Comparison of ENCODE assay signal across 13 cellular contexts in genomic region chr5:53019320-53019719, GRCh38. TPM values are rescaled to one million over a fixed set of nuclear protein-coding genes. Genes with fewer than 3 reads are reported as not detected.
A peak's percentile ranks its signal among the peaks of the same experiment; 100 is the strongest.
DNase-seq lines count a peak whose midpoint lies in the region; FAIRE-seq and TF ChIP-seq lines count a peak whose summit lies in the region.
"Had no signal": no experiment of that assay in that cellular context is flagged by ENCODE, and none has a peak within 500 bp of the region (broad histone marks: within the 10 kb centered on the region; RNA-seq: fewer than 3 reads in every experiment).

No MANE protein-coding gene starts in this region.

- H3K9ac ChIP-seq in adipocyte (ENCODE audit: low read length): no peak overlapping the region

- H3K27ac ChIP-seq in AG04450 (ENCODE audit: low read depth, low read length): no peak overlapping the region

- H3K9me3 ChIP-seq in AG04450 (ENCODE audit: control insufficient read depth, insufficient read depth, low read length) (peaks cover 2% of the 10 kb centered on the region; the same call in 1 of the 2 replicates), adipocyte (ENCODE audit: control insufficient read depth, low read length) (no peaks in the 10 kb centered on the region)

- no peak for DNase-seq in AG04450 (ENCODE audit: low read depth, low spot score)
- DNase-seq in HTR-8/SVneo (ENCODE audit: insufficient read length, low spot score): peak; percentile 39
- peak; percentile 66 for DNase-seq in adipocyte (ENCODE audit: low read depth)
- peak; percentile 29 for DNase-seq in glomerular visceral epithelial cell (ENCODE audit: extremely low spot score)
- no peak for DNase-seq in NCI-H2029 treated with DMSO at 0.1 percent for 48 hours (lab: John Stamatoyannopoulos, UW)
- no peak for DNase-seq in SIG-M5 treated with dmso at 0.1 percent for 504 hours (lab: John Stamatoyannopoulos, UW; ENCODE audit: unreplicated experiment)
- DNase-seq in NCI-H1417 treated with DMSO at 0.1 percent for 48 hours (lab: John Stamatoyannopoulos, UW): no peak
- no peak for DNase-seq in activated naive CD4-positive, alpha-beta T cell treated with anti-CD3 and anti-CD28 coated beads, Interleukin-2, amount 50 U/mL, for 16 hours
- DNase-seq: amygdala, C1 segment of cervical spinal cord, natural killer cell, NCI-H2107 had no signal

- FAIRE-seq in HTR-8/SVneo (lab: Jason Lieb, UNC): peak; percentile 38

- H3K27me3 ChIP-seq in AG04450 (ENCODE audit: control insufficient read depth, insufficient read depth, low read length): no peaks in the 10 kb centered on the region
- no peaks in the 10 kb centered on the region for H3K27me3 ChIP-seq in adipocyte (replicated peaks; ENCODE audit: control insufficient read depth, insufficient read depth, low read length)

- H3K4me3 ChIP-seq in AG04450 (ENCODE audit: low read depth, low read length): no peak overlapping the region
- no peak overlapping the region for H3K4me3 ChIP-seq in adipocyte (ENCODE audit: low read length)
- H3K4me3 ChIP-seq: GM23338 had no signal

- CTCF ChIA-PET in AG04450 (lab: Charles Lee): no interaction called here

- H3K36me3 ChIP-seq in adipocyte (ENCODE audit: control insufficient read depth, insufficient read depth, low read length, severe bottlenecking): no peaks in the 10 kb centered on the region

- 0 out of 2 replicates have a peak, but pooled peaks have one; percentile 15 for TF ChIP-seq CTCF in AG04450 (IDR thresholded peaks at IDR 0.05; ENCODE audit: low read depth, low read length)

- H3K4me1 ChIP-seq in adipocyte (ENCODE audit: control insufficient read depth, insufficient read depth, low read length): peaks cover 18% of the 10 kb centered on the region

- POLR2A ChIA-PET in AG04450 (lab: Yijun Ruan, JAX): no interaction called here

RNA-seq across cellular contexts. Expression of gene ITGA2, which starts 30.2 kb away (rescaled TPM):
- 58.2 and 71.9 TPM in 2 replicates for polyA plus RNA-seq in AG04450 (2011; rRNA removed)
- polyA minus RNA-seq in AG04450 (2011; rRNA and poly(A)+ RNA removed): 84.4 and 118 TPM in 2 replicates

Comparison
In these comparisons a context has a peak if more than half of its experiments do, and no peak if none do; other contexts are left out.
1. DNase-seq: peak in HTR-8/SVneo (single experiment), adipocyte (single experiment) and glomerular visceral epithelial cell (single experiment); none in AG04450 (single experiment), NCI-H2029 treated with DMSO at 0.1 percent for 48 hours (single experiment), SIG-M5 treated with dmso at 0.1 percent for 504 hours (single experiment), NCI-H1417 treated with DMSO at 0.1 percent for 48 hours (single experiment) and activated naive CD4-positive, alpha-beta T cell treated with anti-CD3 and anti-CD28 coated beads, Interleukin-2, amount 50 U/mL, for 16 hours (single experiment).